ENCODE assay signal across 8 cellular contexts in genomic region chr17:15589563-15590536, GRCh38. TPM values are rescaled to one million over a fixed set of nuclear protein-coding genes. Genes with fewer than 3 reads are reported as not detected.
DNase-seq lines count a peak whose midpoint lies in the region; ATAC-seq, FAIRE-seq and TF ChIP-seq lines count a peak whose summit lies in the region.
"Not testable (repeated sequence)": the region's sequence is repeated elsewhere in the genome, so short reads cannot be mapped to it uniquely, and the experiment has no call there.

No MANE protein-coding gene starts in this region.

- intact Hi-C loops in CD4-positive, alpha-beta T cell (cut with DNase I, micrococcal nuclease), result not testable (repeated sequence)

- not testable (repeated sequence) for H3K9me3 Mint-ChIP-seq in CD4-positive, alpha-beta T cell; activated T-cell treated with anti-CD3 and anti-CD28 coated beads, Interleukin-2, amount 50 U/mL, for 24 hours

- peak; percentile 46 for ATAC-seq in CD4-positive, alpha-beta T cell (ENCODE audit: poor library complexity)
- ATAC-seq in GM18870 (IDR thresholded peaks at IDR 0.05; ENCODE audit: unreplicated experiment), result peak; percentile 61
- peak; percentile 64 for ATAC-seq in GM21786 (IDR thresholded peaks at IDR 0.05; ENCODE audit: unreplicated experiment)

- H3K4me1 Mint-ChIP-seq in CD4-positive, alpha-beta T cell (ENCODE audit: low read depth), result peaks cover 23% of the 10 kb centered on the region
- peaks cover 27% of the 10 kb centered on the region for H3K4me1 Mint-ChIP-seq in activated T-cell treated with anti-CD3 and anti-CD28 coated beads, Interleukin-2, amount 50 U/mL, for 24 hours (ENCODE audit: low read depth)

- peak overlapping the region; percentile 30 for H3K4me3 Mint-ChIP-seq in CD4-positive, alpha-beta T cell
- H3K4me3 Mint-ChIP-seq in activated T-cell treated with anti-CD3 and anti-CD28 coated beads, Interleukin-2, amount 50 U/mL, for 24 hours, result peak overlapping the region; percentile 52

- H3K27ac Mint-ChIP-seq in CD4-positive, alpha-beta T cell, result not testable (repeated sequence)
- H3K27ac Mint-ChIP-seq in activated T-cell treated with anti-CD3 and anti-CD28 coated beads, Interleukin-2, amount 50 U/mL, for 24 hours, result peak overlapping the region; percentile 34

- POLR2A ChIA-PET in CD4-positive, alpha-beta T cell (lab: Charles Lee), result not testable (repeated sequence)

- CTCF ChIA-PET in CD4-positive, alpha-beta T cell (lab: Charles Lee), result not testable (repeated sequence)

- peak; percentile 48 for FAIRE-seq in HTR-8/SVneo (lab: Jason Lieb, UNC)

- not testable (repeated sequence) for H3K9me3 ChIP-seq in CD4-positive, alpha-beta T cell (ENCODE audit: control insufficient read depth, low read length)

- peak in 1 of 10 experiments; percentile 2 for DNase-seq in CD4-positive, alpha-beta T cell
- DNase-seq in HTR-8/SVneo (ENCODE audit: insufficient read length, low spot score), result not testable (repeated sequence)
- DNase-seq in T-helper 9 cell, result peak; percentile 3
- peak; percentile 47 for DNase-seq in activated T-cell treated with anti-CD3 and anti-CD28 coated beads, Interleukin-2, amount 50 U/mL, for 24 hours
- DNase-seq in dermis blood vessel endothelial cell, result peak; percentile 17
- DNase-seq in stimulated activated CD4-positive, alpha-beta T cell treated with anti-CD3 and anti-CD28 coated beads, Interleukin-4, amount 100 ng/mL, for 24 hours, result peak; percentile 18

- H3K27me3 ChIP-seq in CD4-positive, alpha-beta T cell (ENCODE audit: control insufficient read depth, insufficient read depth, low read length), result not testable (repeated sequence)

- not testable (repeated sequence) for H3K27me3 Mint-ChIP-seq in CD4-positive, alpha-beta T cell
- peaks cover 23% of the 10 kb centered on the region for H3K27me3 Mint-ChIP-seq in activated T-cell treated with anti-CD3 and anti-CD28 coated beads, Interleukin-2, amount 50 U/mL, for 24 hours

- not testable (repeated sequence) for H3K27ac ChIP-seq in CD4-positive, alpha-beta T cell (ENCODE audit: low read depth, low read length)

- TF ChIP-seq CTCF in CD4-positive, alpha-beta T cell (IDR thresholded peaks at IDR 0.05), result not testable (repeated sequence)

- H3K36me3 Mint-ChIP-seq in CD4-positive, alpha-beta T cell (ENCODE audit: low read depth); activated T-cell treated with anti-CD3 and anti-CD28 coated beads, Interleukin-2, amount 50 U/mL, for 24 hours (ENCODE audit: low read depth): not testable (repeated sequence)

RNA-seq across cellular contexts. Expression of gene TVP23C, which starts 26.6 kb away (rescaled TPM):
- 10 to 100 TPM; 14.8 to 16.0 TPM for total RNA-seq in CD4-positive, alpha-beta T cell
- 21.6 and 48.0 TPM in 2 replicates for total RNA-seq in dermis blood vessel endothelial cell

RNA-seq across cellular contexts. Expression of gene FBXW10B, which starts 29.7 kb away (rescaled TPM):
- total RNA-seq in CD4-positive, alpha-beta T cell, result under 1 TPM in 1 of 2 experiments, not detected in 1; 0.45 TPM
- total RNA-seq in dermis blood vessel endothelial cell, result 0.79 and 1.4 TPM in 2 replicates
